10 cellular contexts compared by ENCODE assay signal in the genomic region with DNA sequence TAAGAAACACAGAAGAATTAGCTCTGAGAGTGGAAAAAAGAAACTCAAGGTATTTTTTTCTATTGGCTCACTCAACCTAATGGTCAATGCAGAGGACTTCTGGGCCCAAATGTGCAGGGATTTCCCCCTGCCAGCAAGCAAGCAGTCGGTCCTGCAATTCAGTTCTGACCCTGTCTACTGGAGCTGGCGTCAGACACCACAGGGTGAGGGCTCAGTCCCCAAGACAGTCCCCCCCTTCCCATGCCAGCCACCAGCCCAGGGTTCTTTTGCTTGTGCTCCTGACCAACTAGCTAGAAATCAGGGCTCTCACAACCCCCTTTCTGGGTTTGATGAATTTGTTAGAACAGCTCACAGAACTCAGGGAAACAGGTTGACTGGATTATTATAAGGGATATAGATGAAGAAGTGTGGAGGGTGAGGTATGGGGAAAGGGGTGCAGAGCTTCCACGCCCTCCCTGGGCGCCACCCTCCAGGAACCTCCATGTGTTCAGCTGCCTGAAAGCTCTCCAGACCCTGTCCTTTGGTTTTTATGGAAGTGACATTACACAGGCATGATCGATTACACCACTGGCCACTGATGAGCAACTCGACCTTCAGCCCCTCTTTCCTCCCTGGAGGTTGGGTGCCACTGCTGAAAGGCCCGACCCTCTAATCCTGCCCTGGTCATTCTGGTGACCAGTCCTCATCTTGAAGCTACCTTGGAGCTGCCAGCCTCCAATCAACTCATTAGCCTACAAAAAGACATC. TPM values are rescaled to one million over a fixed set of nuclear protein-coding genes. Genes with fewer than 3 reads are reported as not detected.
DNase-seq lines count a peak whose midpoint lies in the region; ATAC-seq and TF ChIP-seq lines count a peak whose summit lies in the region.
"Had no signal": no experiment of that assay in that cellular context is flagged by ENCODE, and none has a peak within 500 bp of the region (broad histone marks: within the 10 kb centered on the region; RNA-seq: fewer than 3 reads in every experiment).

No MANE protein-coding gene starts in this region.

- 80 to 91% (median 83%) methylated on average over 7 of the region's 7 CpGs for WGBS in heart left ventricle, 4 donors
- WGBS in body of pancreas, 2 donors, result 83 to 86% methylated on average over 7 of the region's 7 CpGs
- 79 to 83% methylated on average over 7 of the region's 7 CpGs for WGBS in upper lobe of left lung, 2 donors
- WGBS in H9 (ENCODE audit: extremely low coverage, insufficient read length, low lambda C conversion rate), result no CpG with 5 or more reads among the region's 7 CpGs

- H2BK15ac ChIP-seq in H9 (ENCODE audit: low read depth, low read length), result no peak overlapping the region

- H4K20me1 ChIP-seq in H9 (ENCODE audit: control insufficient read depth, insufficient read depth, insufficient read length), result no peaks in the 10 kb centered on the region

- peak in 1 of 5 donors; percentile 16 for DNase-seq in heart left ventricle
- DNase-seq in left ventricle myocardium superior, result no peak
- no peak for DNase-seq in body of pancreas
- no peak for DNase-seq in mesothelial cell of epicardium (ENCODE audit: low spot score in 2 of 2, unreplicated experiment in 2 of 2)
- DNase-seq in upper lobe of left lung, result no peak
- DNase-seq in SK-N-DZ (ENCODE audit: low spot score), result no peak
- DNase-seq in H9, result no peak
- DNase-seq in central memory CD4-positive, alpha-beta T cell, result no peak
- DNase-seq: glutamatergic neuron, NCI-H187 treated with DMSO at 0.1 percent for 48 hours had no signal

- H3K4me3 ChIP-seq in heart left ventricle (peak overlapping the region in 1 of 12 donors; percentile 35), body of pancreas (no peak overlapping the region), upper lobe of left lung (no peak overlapping the region)

- no peak overlapping the region for H3K18ac ChIP-seq in H9 (ENCODE audit: insufficient read length, low read depth, low read length)

- no peak overlapping the region for H2AK5ac ChIP-seq in H9 (ENCODE audit: insufficient read length, low read length)

- no peak overlapping the region for H2BK20ac ChIP-seq in H9 (ENCODE audit: low read depth, low read length, poor library complexity, severe bottlenecking)

- H3K4ac ChIP-seq in H9 (ENCODE audit: low read depth, low read length), result no peak overlapping the region

- H2BK120ac ChIP-seq in H9 (ENCODE audit: low read depth, low read length, poor library complexity, severe bottlenecking), result no peak overlapping the region

- no peak overlapping the region for H3K4me2 ChIP-seq in H9 (ENCODE audit: insufficient read depth, insufficient read length, low read length)

- peaks cover 0 to 100% (median 77%) of the 10 kb centered on the region in 9 donors for H3K36me3 ChIP-seq in heart left ventricle
- H3K36me3 ChIP-seq in body of pancreas (replicated peaks in 1 of 2; ENCODE audit: insufficient read depth in 1 of 2, low read depth in 2 of 2), result peaks cover 0 to 8% of the 10 kb centered on the region in 2 donors
- H3K36me3 ChIP-seq in upper lobe of left lung, result peaks cover 4 to 93% (median 63%) of the 10 kb centered on the region in 4 donors

- TF ChIP-seq CTCF in heart left ventricle (IDR thresholded peaks at IDR 0.05) (no peak), body of pancreas (IDR thresholded peaks at IDR 0.05) (no peak), mesothelial cell of epicardium (IDR thresholded peaks at IDR 0.05; ENCODE audit: unreplicated experiment) (no peak), upper lobe of left lung (IDR thresholded peaks at IDR 0.05) (no peak), H9 (conservative IDR thresholded peaks at IDR 0.05) (no peak)

- no peak overlapping the region for H2AFZ ChIP-seq in H9 (ENCODE audit: low read length)

- no peak overlapping the region for H4K5ac ChIP-seq in H9 (ENCODE audit: insufficient read length, low read depth, low read length)

- H3T11ph ChIP-seq in H9 (ENCODE audit: low read length), result no peak overlapping the region

- peak overlapping the region; percentile 51 to 90 (median 81) for H3K27ac ChIP-seq in heart left ventricle
- peak overlapping the region in 3 of 4 donors; percentile 45 to 47 (median 47) for H3K27ac ChIP-seq in body of pancreas
- peak overlapping the region; percentile 59 to 80 (median 70) for H3K27ac ChIP-seq in upper lobe of left lung
- no peak overlapping the region for H3K27ac ChIP-seq in H9 (ENCODE audit: insufficient read length, low read depth, low read length)

- peaks cover 3 to 73% (median 55%) of the 10 kb centered on the region in 12 donors for H3K4me1 ChIP-seq in heart left ventricle
- H3K4me1 ChIP-seq in body of pancreas, result peaks cover 39% of the 10 kb centered on the region
- H3K4me1 ChIP-seq in upper lobe of left lung, result peaks cover 40 to 72% (median 55%) of the 10 kb centered on the region in 4 donors
- H3K4me1 ChIP-seq in H9 (ENCODE audit: insufficient read depth, low read length), result no peaks in the 10 kb centered on the region

- H3K9ac ChIP-seq in H9 (ENCODE audit: extremely low read depth, insufficient read length, low read length), result no peak overlapping the region

- H3K27me3 ChIP-seq in heart left ventricle (no peaks in the 10 kb centered on the region), body of pancreas (no peaks in the 10 kb centered on the region), upper lobe of left lung (no peaks in the 10 kb centered on the region), H9 (ENCODE audit: insufficient read depth, low read length) (no peaks in the 10 kb centered on the region)

- no peak overlapping the region for H3K56ac ChIP-seq in H9 (ENCODE audit: insufficient read length, low read depth, low read length)

- no peak overlapping the region for H3K14ac ChIP-seq in H9 (ENCODE audit: insufficient read depth, low read length)

- H3K9me3 Mint-ChIP-seq in mesothelial cell of epicardium (no peaks in the 10 kb centered on the region), H9 (no peaks in the 10 kb centered on the region)

- H3K27ac Mint-ChIP-seq in mesothelial cell of epicardium (peak overlapping the region; percentile 95), H9 (peak overlapping the region in 1 of 3 experiments; percentile 79; a peak in 1 of 7 replicates)

- peaks cover 43% of the 10 kb centered on the region for H3K36me3 Mint-ChIP-seq in mesothelial cell of epicardium
- peaks cover 20 to 86% (median 69%) of the 10 kb centered on the region in 3 experiments; a peak in 6 of 7 replicates for H3K36me3 Mint-ChIP-seq in H9 (ENCODE audit: insufficient read depth in 1 of 3, low read depth in 3 of 3)

- H3K4me1 Mint-ChIP-seq in mesothelial cell of epicardium (peaks cover 20% of the 10 kb centered on the region), H9 (no peaks in the 10 kb centered on the region)

- no peak overlapping the region for H4K91ac ChIP-seq in H9 (ENCODE audit: insufficient read length, low read depth, low read length)

- intact Hi-C loops in heart left ventricle (cut with DNase I), result no loop called here
- intact Hi-C loops in left ventricle myocardium superior (cut with micrococcal nuclease), result no loop called here
- intact Hi-C loops in body of pancreas (cut with DNase I), result no loop called here

- no peaks in the 10 kb centered on the region for H3K79me2 ChIP-seq in H9 (ENCODE audit: insufficient read depth, low read length)

- H3K23me2 ChIP-seq in H9 (ENCODE audit: insufficient read length, low read depth, low read length, poor library complexity, severe bottlenecking), result no peaks in the 10 kb centered on the region

- no peak overlapping the region for H3K23ac ChIP-seq in H9 (ENCODE audit: insufficient read length, low read depth, low read length)

- H3K4me3 Mint-ChIP-seq in mesothelial cell of epicardium (no peak overlapping the region), H9 (no peak overlapping the region)

- no peak for TF ChIP-seq EP300 in upper lobe of left lung (IDR thresholded peaks at IDR 0.05)

- H3K79me1 ChIP-seq in H9 (ENCODE audit: insufficient read depth, low read depth, low read length, poor library complexity, severe bottlenecking), result no peaks in the 10 kb centered on the region

- no peak overlapping the region for H2BK5ac ChIP-seq in H9 (ENCODE audit: insufficient read length, low read length)

- H3K9me3 ChIP-seq in heart left ventricle (no peaks in the 10 kb centered on the region), body of pancreas (no peaks in the 10 kb centered on the region), upper lobe of left lung (no peaks in the 10 kb centered on the region), H9 (ENCODE audit: control insufficient read depth, low read depth, low read length) (no peaks in the 10 kb centered on the region)

- H2BK12ac ChIP-seq in H9 (ENCODE audit: insufficient read length, low read depth, low read length), result no peak overlapping the region

- no peak overlapping the region for H4K8ac ChIP-seq in H9 (replicated peaks; ENCODE audit: insufficient read length, low read depth, low read length)

- no peaks in the 10 kb centered on the region for H3K27me3 Mint-ChIP-seq in mesothelial cell of epicardium (ENCODE audit: low read depth)
- H3K27me3 Mint-ChIP-seq in H9 (ENCODE audit: low read depth), result no peaks in the 10 kb centered on the region

- no peak for ATAC-seq in heart left ventricle
- ATAC-seq in left ventricle myocardium superior, result no peak
- no peak for ATAC-seq in body of pancreas
- no peak for ATAC-seq in upper lobe of left lung (ENCODE audit: low FRiP score in 2 of 2)

- TF ChIP-seq POLR2A in heart left ventricle (IDR thresholded peaks at IDR 0.05) (no peak), body of pancreas (IDR thresholded peaks at IDR 0.05) (no peak), upper lobe of left lung (IDR thresholded peaks at IDR 0.05) (no peak)

RNA-seq across cellular contexts. Expression of gene PWP2, which starts 22.5 kb away (rescaled TPM):
- 10 to 100 TPM in 1 of 9 donors, 1 to 10 TPM in 6, under 1 TPM in 1, not detected in 1; 0.70 to 10.2 (median 5.0) TPM for total RNA-seq in heart left ventricle
- polyA plus RNA-seq in heart left ventricle, result 1 to 10 TPM; 1.1 to 6.0 TPM
- total RNA-seq in left ventricle myocardium superior, result 8.7 TPM
- 10 to 100 TPM in 1 of 2 donors, 1 to 10 TPM in 1; 6.5 to 14.5 TPM for total RNA-seq in body of pancreas
- 2.3 to 7.5 TPM (median 3.1 TPM) in 3 replicates for total RNA-seq in mesothelial cell of epicardium
- 10 to 100 TPM in 2 of 6 donors, 1 to 10 TPM in 4; 2.0 to 15.7 (median 3.1) TPM for total RNA-seq in upper lobe of left lung
- 18.6 and 21.4 TPM in 2 replicates for polyA plus RNA-seq in SK-N-DZ (2014; cell fraction: cytosol; rRNA removed)
- polyA plus RNA-seq in SK-N-DZ (2014; cell fraction: nucleus; rRNA removed), result 20.1 and 22.1 TPM in 2 replicates
- 6.0 and 6.3 TPM in 2 replicates for total RNA-seq in H9 (2021)

RNA-seq across cellular contexts. Expression of gene GATD3, which starts 48.8 kb away (rescaled TPM):
- total RNA-seq in heart left ventricle, result 100 to 1,000 TPM in 2 of 9 donors, 10 to 100 TPM in 7; 10.2 to 140 (median 14.1) TPM
- polyA plus RNA-seq in heart left ventricle, result 100 to 1,000 TPM in 1 of 2 donors, 10 to 100 TPM in 1; 26.5 to 109 TPM
- 141 TPM for total RNA-seq in left ventricle myocardium superior
- total RNA-seq in body of pancreas, result 1 to 10 TPM; 2.1 to 3.0 TPM
- total RNA-seq in mesothelial cell of epicardium, result 17.2 to 20.4 TPM (median 18.8 TPM) in 3 replicates
- 10 to 100 TPM in 3 of 6 donors, 1 to 10 TPM in 3; 4.9 to 51.7 (median 10.2) TPM for total RNA-seq in upper lobe of left lung
- 8.9 and 15.3 TPM in 2 replicates for polyA plus RNA-seq in SK-N-DZ (2014; cell fraction: cytosol; rRNA removed)
- 16.0 and 23.4 TPM in 2 replicates for polyA plus RNA-seq in SK-N-DZ (2014; cell fraction: nucleus; rRNA removed)
- total RNA-seq in H9 (2021), result 13.2 and 14.1 TPM in 2 replicates
